In genomic region chr6:4922488-4923037, GRCh38 we compare ENCODE assay signal across 1 cellular context.
TF ChIP-seq lines count a peak whose summit lies in the region.

No MANE protein-coding gene starts in this region.

TF ChIP-seq in SK-N-SH, 30 proteins besides CTCF, POLR2A, EP300 and RAD21 (continued from another document):
- TF ChIP-seq PBX3 (IDR thresholded peaks at IDR 0.05) (no peak), NFIC (IDR thresholded peaks at IDR 0.05; ENCODE audit: borderline replicate concordance) (no peak)
TF ChIP-seq in SK-N-SH: peak in this region for 1.
